In the genomic region with DNA sequence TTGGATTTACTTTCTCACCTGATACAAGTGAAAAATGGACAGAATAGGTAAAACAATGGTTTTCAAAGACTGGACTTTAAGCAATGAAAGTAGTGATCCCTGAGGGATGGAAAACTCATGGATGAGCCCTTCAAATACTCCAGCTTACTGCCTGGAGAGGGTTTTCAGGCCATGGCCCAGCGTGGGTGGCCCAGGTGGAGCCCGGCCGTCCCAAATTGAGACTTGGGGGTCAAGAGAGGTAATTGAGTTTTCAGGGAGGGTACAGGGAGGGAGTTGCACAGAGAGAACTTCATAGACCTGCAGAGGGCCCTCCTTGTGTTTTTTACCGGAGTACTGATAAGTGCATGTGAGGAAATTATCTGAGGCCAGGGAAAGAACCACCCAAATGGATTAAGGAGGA, we compare ENCODE assay signal across 25 cellular contexts. TPM values are rescaled to one million over a fixed set of nuclear protein-coding genes. Genes with fewer than 3 reads are reported as not detected.
"Had no signal": no experiment of that assay in that cellular context is flagged by ENCODE, and none has a peak within 500 bp of the region (broad histone marks: within the 10 kb centered on the region; RNA-seq: fewer than 3 reads in every experiment).

No MANE protein-coding gene starts in this region.

- H3K4me3 Mint-ChIP-seq: dendritic cell treated with granulocyte-macrophage colony-stimulating factor and Interleukin-4, amounts not matched to agents 40 ng/mL and 50 ng/mL, for 4 days; endodermal cell had no signal

- H3K27ac ChIP-seq: colonic mucosa, dorsolateral prefrontal cortex, epithelial cell of prostate, esophagus muscularis mucosa, esophagus squamous epithelium, foreskin keratinocyte, gastrocnemius medialis, gastroesophageal sphincter, heart left ventricle, heart right ventricle had no signal

- H3K4me3 ChIP-seq: colonic mucosa, dorsolateral prefrontal cortex, esophagus muscularis mucosa, esophagus squamous epithelium, gastrocnemius medialis, gastroesophageal sphincter, heart left ventricle, heart right ventricle had no signal

- ATAC-seq: esophagus mucosa, foreskin keratinocyte, gastrocnemius medialis, gastroesophageal sphincter, heart left ventricle, heart right ventricle had no signal

- DNase-seq: colonic mucosa; cortex of kidney; dermis blood vessel endothelial cell; dorsolateral prefrontal cortex; effector CD4-positive, alpha-beta T cell; effector CD8-positive, alpha-beta T cell; effector memory CD4-positive, alpha-beta T cell; endodermal cell; erythroblast; esophagus squamous epithelium; foreskin fibroblast; foreskin keratinocyte; foreskin melanocyte; gastrocnemius medialis; glutamatergic neuron; heart left ventricle; heart right ventricle had no signal

- H3K4me1 Mint-ChIP-seq: endodermal cell had no signal

- H3K27ac Mint-ChIP-seq: dendritic cell treated with granulocyte-macrophage colony-stimulating factor and Interleukin-4, amounts not matched to agents 40 ng/mL and 50 ng/mL, for 4 days; endodermal cell had no signal

RNA-seq across cellular contexts. Expression of gene ADGRD1, which starts 44.6 kb away (rescaled TPM):
- total RNA-seq: endothelial cell of umbilical vein, epithelial cell of proximal tubule, foreskin keratinocyte, glomerular endothelial cell had no signal
